ENCODE assay signal across 21 cellular contexts in the genomic region with DNA sequence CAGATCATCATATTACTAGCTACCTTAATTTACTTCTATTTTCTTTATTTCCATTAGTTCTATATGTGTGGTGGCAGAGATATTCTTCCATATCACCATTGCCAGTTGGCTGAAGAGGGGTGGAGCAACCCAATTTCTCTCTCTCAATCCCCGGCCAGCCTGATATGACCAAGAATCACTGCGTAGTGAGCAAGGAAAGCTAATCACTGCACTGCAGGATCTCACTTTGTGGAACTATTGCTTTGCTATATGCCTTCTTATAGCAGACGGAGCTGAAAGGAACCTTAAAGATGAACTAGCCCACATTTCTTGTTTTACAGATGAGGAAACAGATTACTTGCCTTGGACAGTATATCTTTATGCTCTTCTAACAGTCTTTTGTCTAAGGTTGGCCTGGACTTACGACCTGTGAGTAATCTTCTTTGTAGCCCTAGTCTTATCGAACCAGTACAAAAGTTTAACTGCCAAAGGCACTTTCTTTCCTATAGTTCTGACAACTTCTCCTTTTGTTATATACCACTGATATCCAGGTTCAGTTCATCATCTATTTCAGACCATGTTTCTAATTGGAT. TPM values are rescaled to one million over a fixed set of nuclear protein-coding genes. Genes with fewer than 3 reads are reported as not detected.
DNase-seq lines count a peak whose midpoint lies in the region; ATAC-seq, FAIRE-seq and TF ChIP-seq lines count a peak whose summit lies in the region.
"Had no signal": no experiment of that assay in that cellular context is flagged by ENCODE, and none has a peak within 500 bp of the region (broad histone marks: within the 10 kb centered on the region; RNA-seq: fewer than 3 reads in every experiment).

No MANE protein-coding gene starts in this region.

- H3K36me3 Mint-ChIP-seq in effector memory CD8-positive, alpha-beta T cell (ENCODE audit: insufficient read depth), result no peaks in the 10 kb centered on the region
- H3K36me3 Mint-ChIP-seq: CD4-positive, alpha-beta memory T cell had no signal

- no peak for DNase-seq in GM12892 (ENCODE audit: insufficient read length)
- peak; percentile 15 for DNase-seq in OCI-M2 (lab: John Stamatoyannopoulos, UW; ENCODE audit: unreplicated experiment)
- DNase-seq in K562 (ENCODE audit: extremely low read depth in 1 of 4, low spot score in 3 of 4), result peak in 1 of 4 experiments; percentile 38
- peak; percentile 86 for DNase-seq in small intestine
- no peak for DNase-seq in NCI-H1417 treated with DMSO at 0.1 percent for 48 hours (lab: John Stamatoyannopoulos, UW)
- DNase-seq in effector memory CD8-positive, alpha-beta T cell, result no peak
- DNase-seq in urothelium cell line (ENCODE audit: low spot score), result no peak
- DNase-seq: BE2C; CD4-positive, alpha-beta memory T cell; COR-L47; DMS53; GF-D8 had no signal

- POLR2A ChIA-PET in K562 (lab: Yijun Ruan, JAX), result interaction anchor here (1.4 kb wide), 1 partner anchor 10 kb away, joined by 5 read pairs; the partner anchor contains the start of gene ARPC5

- TF ChIP-seq POLR2A in GM12892 (IDR thresholded peaks at IDR 0.05; ENCODE audit: low read depth, low read length) (no peak), K562 (conservative IDR thresholded peaks at IDR 0.05) (no peak)

- TF ChIP-seq CTCF in K562 (IDR thresholded peaks at IDR 0.05 in 2 of 3, conservative IDR thresholded peaks at IDR 0.05 in 1 of 3; ENCODE audit: insufficient read depth in 2 of 3, low read depth in 1 of 3, low read length in 3 of 3), result no peak

- H3K36me3 ChIP-seq in K562 (ENCODE audit: control insufficient read depth, insufficient read depth, low read length) (no peaks in the 10 kb centered on the region), small intestine (ENCODE audit: control insufficient read depth in 2 of 2, insufficient read depth in 2 of 2, low read length in 2 of 2) (no peaks in the 10 kb centered on the region)
- H3K36me3 ChIP-seq: BE2C, HAP-1 had no signal

- CTCF ChIA-PET in K562 (lab: Yijun Ruan, JAX; ENCODE audit: low intra/inter-chr PET ratio), result interaction anchor here (0.6 kb wide), 1 partner anchor 26 kb away, joined by 4 read pairs; no protein-coding TSS in a partner anchor

- FAIRE-seq in GM12892 (lab: Jason Lieb, UNC) (peak; percentile 79), K562 (lab: Jason Lieb, UNC) (no peak), small intestine (lab: Jason Lieb, UNC) (no peak), urothelium cell line (lab: Jason Lieb, UNC) (no peak)
- FAIRE-seq: A549, GM18507, GM19239, H1, HepG2, HTR-8/SVneo had no signal

- peak; percentile 61 for ATAC-seq in K562
- ATAC-seq in effector memory CD8-positive, alpha-beta T cell (replicated peaks), result no peak
- ATAC-seq: A549, HepG2 had no signal

- no peak overlapping the region for H3K9ac ChIP-seq in K562 (ENCODE audit: insufficient read depth in 1 of 2, low read depth in 2 of 2, low read length in 2 of 2)

- intact Hi-C loops in K562 (cut with micrococcal nuclease), result no loop called here

- no peak for TF ChIP-seq EP300 in K562 (IDR thresholded peaks at IDR 0.05; ENCODE audit: low read length)

- in situ Hi-C loops in K562 (cut with MboI), result no loop called here

- H3K27me3 Mint-ChIP-seq in effector memory CD8-positive, alpha-beta T cell, result peaks cover 15 to 30% of the 10 kb centered on the region in 2 donors
- H3K27me3 Mint-ChIP-seq: CD4-positive, alpha-beta memory T cell had no signal

- no peak for TF ChIP-seq RAD21 in K562 (CRISPR knock-in tag; conservative IDR thresholded peaks at IDR 0.05 in 1 of 2, IDR thresholded peaks at IDR 0.05 in 1 of 2)

- no TSS peak for BruUV-seq in K562 (replicated peaks; lab: Mats Ljungman, UMichigan)

- H3K27ac Mint-ChIP-seq in effector memory CD8-positive, alpha-beta T cell, result no peak overlapping the region
- H3K27ac Mint-ChIP-seq: CD4-positive, alpha-beta memory T cell had no signal

- H3K79me2 ChIP-seq in K562 (ENCODE audit: control insufficient read depth, insufficient read depth, low read length), result no peaks in the 10 kb centered on the region

- no peak overlapping the region for H3K27ac ChIP-seq in K562 (ENCODE audit: extremely low read depth, low read depth, low read length)
- H3K27ac ChIP-seq in small intestine (ENCODE audit: low read depth in 1 of 2, low read length in 1 of 2), result no peak overlapping the region
- H3K27ac ChIP-seq: A549, C4-2B had no signal

- H3K27me3 ChIP-seq in K562 (ENCODE audit: control insufficient read depth in 2 of 2, insufficient read depth in 2 of 2, low read length in 2 of 2) (peaks cover 7 to 13% of the 10 kb centered on the region in 2 experiments), small intestine (ENCODE audit: control insufficient read depth in 2 of 2, insufficient read depth in 2 of 2, low read length in 2 of 2) (no peaks in the 10 kb centered on the region)
- H3K27me3 ChIP-seq: BE2C had no signal

- no peaks in the 10 kb centered on the region for H3K4me1 Mint-ChIP-seq in effector memory CD8-positive, alpha-beta T cell (ENCODE audit: low read depth in 2 of 2)
- H3K4me1 Mint-ChIP-seq: CD4-positive, alpha-beta memory T cell had no signal

- H3K9me3 Mint-ChIP-seq in effector memory CD8-positive, alpha-beta T cell, result no peaks in the 10 kb centered on the region
- H3K9me3 Mint-ChIP-seq: CD4-positive, alpha-beta memory T cell had no signal

- H3K4me3 Mint-ChIP-seq in effector memory CD8-positive, alpha-beta T cell, result no peak overlapping the region
- H3K4me3 Mint-ChIP-seq: CD4-positive, alpha-beta memory T cell had no signal

- H3K4me1 ChIP-seq in K562 (replicated peaks in 1 of 2; ENCODE audit: control insufficient read depth in 2 of 2, insufficient read depth in 2 of 2, low read length in 2 of 2) (peaks cover 0 to 5% of the 10 kb centered on the region in 2 experiments; a peak in 1 of 5 replicates), small intestine (ENCODE audit: control insufficient read depth in 2 of 2, insufficient read depth in 1 of 2, low read depth in 1 of 2, low read length in 1 of 2) (peaks cover 0 to 5% of the 10 kb centered on the region in 2 donors)
- H3K4me1 ChIP-seq: A549, BE2C, HAP-1 had no signal

- no peak overlapping the region for H2AFZ ChIP-seq in K562 (ENCODE audit: low read depth, low read length)

- 1% methylated on average over 5 of the region's 5 CpGs for WGBS in K562 (ENCODE audit: insufficient coverage, low coverage, missing lambda C conversion rate)
- WGBS in small intestine, 3 donors, result 29 to 67% (median 40%) methylated on average over 5 of the region's 5 CpGs

- H3K4me2 ChIP-seq in K562 (ENCODE audit: insufficient read depth, low read length), result no peak overlapping the region
- H3K4me2 ChIP-seq: A549 had no signal

- no peak overlapping the region for H3K4me3 ChIP-seq in K562
- no peak overlapping the region for H3K4me3 ChIP-seq in small intestine (ENCODE audit: low read depth in 1 of 2, low read length in 2 of 2)
- H3K4me3 ChIP-seq: A549, HAP-1 had no signal

- no peaks in the 10 kb centered on the region for H3K9me1 ChIP-seq in K562 (ENCODE audit: control insufficient read depth, insufficient read depth, low read length)

- no peaks in the 10 kb centered on the region for H3K9me3 ChIP-seq in K562 (replicated peaks; ENCODE audit: control insufficient read depth, insufficient read depth, low read depth, low read length)
- no peaks in the 10 kb centered on the region for H3K9me3 ChIP-seq in small intestine (ENCODE audit: control insufficient read depth, low read depth)
- H3K9me3 ChIP-seq: A549, BE2C, HAP-1 had no signal

- no peaks in the 10 kb centered on the region for H4K20me1 ChIP-seq in K562 (replicated peaks; ENCODE audit: control insufficient read depth, insufficient read depth, low read length)

RNA-seq across cellular contexts. Expression of gene APOBEC4, which starts 7.6 kb away (rescaled TPM):
- polyA plus RNA-seq in GM12892 (2012; ENCODE audit: missing spikeins), result 0.36 TPM
- total RNA-seq in K562 (2011; cell fraction: chromatin; rRNA removed; ENCODE audit: low replicate concordance), result not detected in 2 replicates
- total RNA-seq in K562 (2011; cell fraction: nucleolus; rRNA removed), result not detected in 2 replicates
- total RNA-seq in K562 (2011; cell fraction: nucleoplasm; rRNA removed), result not detected in 2 replicates
- total RNA-seq in K562 (2014; rRNA removed), result not detected in 2 replicates
- not detected in 2 replicates for total RNA-seq in K562 (2014; rRNA removed; fragmentation: Illumina TruSeq; extraction: Trizol)
- not detected in 2 replicates for total RNA-seq in K562 (2015; rRNA removed; fragmentation: Illumina TruSeq; extraction: Trizol)
- total RNA-seq in K562 (2021), result not detected in 2 replicates
- not detected in 2 replicates for polyA plus RNA-seq in K562 (2011; rRNA removed)
- not detected in 2 replicates for polyA plus RNA-seq in K562 (2011; cell fraction: cytosol; rRNA removed)
- not detected in 2 replicates for polyA plus RNA-seq in K562 (2011; cell fraction: nucleus; rRNA removed)
- not detected in 2 replicates for polyA plus RNA-seq in K562 (2012)
- polyA plus RNA-seq in K562 (2014; fragmentation: Illumina TruSeq; extraction: Trizol), result not detected in 2 replicates
- not detected for polyA plus RNA-seq in K562 (2014; fragmentation: Nextera tagmentation; extraction: Ambion mirVana)
- polyA plus RNA-seq in K562 (2014; rRNA removed), result not detected in 2 replicates
- not detected in 2 replicates for polyA minus RNA-seq in K562 (2011; rRNA and poly(A)+ RNA removed)
- polyA minus RNA-seq in K562 (2011; cell fraction: cytosol; rRNA and poly(A)+ RNA removed), result not detected in 2 replicates
- not detected in 2 replicates for polyA minus RNA-seq in K562 (2011; cell fraction: nucleus; rRNA and poly(A)+ RNA removed)
- under 1 TPM in 2 of 3 donors, not detected in 1; 0.01 to 0.22 TPM for polyA plus RNA-seq in small intestine
- total RNA-seq: CD4-positive, alpha-beta memory T cell; H1; HepG2 had no signal
- polyA plus RNA-seq: A549; AG04450; CD4-positive, alpha-beta memory T cell; H1; HepG2 had no signal

RNA-seq across cellular contexts. Expression of gene ARPC5, which starts 10.0 kb away (rescaled TPM):
- 252 TPM for polyA plus RNA-seq in GM12892 (2012; ENCODE audit: missing spikeins)
- total RNA-seq in K562 (2011; cell fraction: chromatin; rRNA removed; ENCODE audit: low replicate concordance), result 9.9 and 28.2 TPM in 2 replicates
- 8.5 and 9.1 TPM in 2 replicates for total RNA-seq in K562 (2011; cell fraction: nucleolus; rRNA removed)
- total RNA-seq in K562 (2011; cell fraction: nucleoplasm; rRNA removed), result 22.7 and 45.6 TPM in 2 replicates
- 91.6 and 175 TPM in 2 replicates for total RNA-seq in K562 (2014; rRNA removed)
- total RNA-seq in K562 (2014; rRNA removed; fragmentation: Illumina TruSeq; extraction: Trizol), result 91.6 and 104 TPM in 2 replicates
- total RNA-seq in K562 (2015; rRNA removed; fragmentation: Illumina TruSeq; extraction: Trizol), result 109 and 133 TPM in 2 replicates
- 88.1 and 91.7 TPM in 2 replicates for total RNA-seq in K562 (2021)
- polyA plus RNA-seq in K562 (2011; rRNA removed), result 112 and 150 TPM in 2 replicates
- 24.6 and 48.8 TPM in 2 replicates for polyA plus RNA-seq in K562 (2011; cell fraction: cytosol; rRNA removed)
- 21.2 and 33.4 TPM in 2 replicates for polyA plus RNA-seq in K562 (2011; cell fraction: nucleus; rRNA removed)
- polyA plus RNA-seq in K562 (2012), result 180 and 182 TPM in 2 replicates
- polyA plus RNA-seq in K562 (2014; fragmentation: Illumina TruSeq; extraction: Trizol), result 95.1 and 98.0 TPM in 2 replicates
- polyA plus RNA-seq in K562 (2014; fragmentation: Nextera tagmentation; extraction: Ambion mirVana), result 10 to 100 TPM; 71.8 to 83.9 TPM
- 74.0 and 79.0 TPM in 2 replicates for polyA plus RNA-seq in K562 (2014; rRNA removed)
- 54.9 and 62.4 TPM in 2 replicates for polyA minus RNA-seq in K562 (2011; rRNA and poly(A)+ RNA removed)
- 38.1 and 43.6 TPM in 2 replicates for polyA minus RNA-seq in K562 (2011; cell fraction: cytosol; rRNA and poly(A)+ RNA removed)
- polyA minus RNA-seq in K562 (2011; cell fraction: nucleus; rRNA and poly(A)+ RNA removed), result 17.1 and 33.5 TPM in 2 replicates
- polyA plus RNA-seq in small intestine, result 100 to 1,000 TPM; 125 to 140 (median 126) TPM

RNA-seq across cellular contexts. Expression of gene NCF2, which starts 55.3 kb away (rescaled TPM):
- 97.2 TPM for polyA plus RNA-seq in GM12892 (2012; ENCODE audit: missing spikeins)
- 0.16 TPM in 1 of 2 replicates, not detected in the other for total RNA-seq in K562 (2011; cell fraction: chromatin; rRNA removed; ENCODE audit: low replicate concordance)
- not detected in 2 replicates for total RNA-seq in K562 (2011; cell fraction: nucleolus; rRNA removed)
- not detected in 2 replicates for total RNA-seq in K562 (2011; cell fraction: nucleoplasm; rRNA removed)
- total RNA-seq in K562 (2014; rRNA removed) (0.18 TPM in 1 of 2 replicates, not detected in the other), K562 (2014; rRNA removed; fragmentation: Illumina TruSeq; extraction: Trizol) (0.07 and 0.19 TPM in 2 replicates), K562 (2015; rRNA removed; fragmentation: Illumina TruSeq; extraction: Trizol) (0.49 and 0.54 TPM in 2 replicates), K562 (2021) (0.38 and 0.42 TPM in 2 replicates)
- polyA plus RNA-seq in K562 (2011; rRNA removed) (0.26 TPM in 1 of 2 replicates, not detected in the other), K562 (2014; fragmentation: Illumina TruSeq; extraction: Trizol) (0.07 TPM in 1 of 2 replicates, not detected in the other), K562 (2014; fragmentation: Nextera tagmentation; extraction: Ambion mirVana) (under 1 TPM in 1 of 2 experiments, not detected in 1; 0.10 TPM), K562 (2014; rRNA removed) (0.15 TPM in 1 of 2 replicates, not detected in the other), small intestine (1 to 10 TPM in 2 of 3 donors, under 1 TPM in 1; 0.89 to 4.9 (median 3.3) TPM)
- polyA plus RNA-seq in K562 (2011; cell fraction: cytosol; rRNA removed), result 0.12 TPM in 1 of 2 replicates, not detected in the other
- polyA plus RNA-seq in K562 (2011; cell fraction: nucleus; rRNA removed), result not detected in 2 replicates
- polyA plus RNA-seq in K562 (2012), result 0.17 and 0.42 TPM in 2 replicates
- polyA minus RNA-seq in K562 (2011; rRNA and poly(A)+ RNA removed), result not detected in 2 replicates
- not detected in 2 replicates for polyA minus RNA-seq in K562 (2011; cell fraction: cytosol; rRNA and poly(A)+ RNA removed)
- polyA minus RNA-seq in K562 (2011; cell fraction: nucleus; rRNA and poly(A)+ RNA removed), result not detected in 2 replicates
- total RNA-seq: H1 had no signal
- polyA plus RNA-seq: H1 had no signal

Comparison
In these comparisons a context has a peak if more than half of its experiments do, and no peak if none do; other contexts are left out.
1. DNase-seq: peak in OCI-M2 (single experiment) and small intestine (single experiment); none in GM12892 (single experiment), NCI-H1417 treated with DMSO at 0.1 percent for 48 hours (single experiment), effector memory CD8-positive, alpha-beta T cell (0 of 3) and urothelium cell line (single experiment).